ENCODE assay signal across 8 cellular contexts in genomic region chr6:157272866-157273755, GRCh38. TPM values are rescaled to one million over a fixed set of nuclear protein-coding genes. Genes with fewer than 3 reads are reported as not detected.
DNase-seq lines count a peak whose midpoint lies in the region; ATAC-seq, FAIRE-seq and TF ChIP-seq lines count a peak whose summit lies in the region.

No MANE protein-coding gene starts in this region.

- no peak for TF ChIP-seq CTCF in keratinocyte (optimal IDR thresholded peaks at IDR 0.05 in 1 of 3, IDR thresholded peaks at IDR 0.05 in 1 of 3, conservative IDR thresholded peaks at IDR 0.05 in 1 of 3; ENCODE audit: extremely low read depth in 1 of 3, insufficient read depth in 2 of 3, low read length in 3 of 3)
- no peak for TF ChIP-seq CTCF in RWPE1 (conservative IDR thresholded peaks at IDR 0.05; ENCODE audit: low read depth)

- ATAC-seq in HG02981 (IDR thresholded peaks at IDR 0.05; ENCODE audit: unreplicated experiment) = no peak
- no peak for ATAC-seq in GM18867 (IDR thresholded peaks at IDR 0.05; ENCODE audit: unreplicated experiment)

- peak overlapping the region in 1 of 2 donors; percentile 86 for H3K4me3 ChIP-seq in CD4-positive, alpha-beta memory T cell (ENCODE audit: low read length in 2 of 2)
- no peak overlapping the region for H3K4me3 ChIP-seq in keratinocyte (ENCODE audit: control insufficient read depth in 2 of 3, extremely low read depth in 1 of 3, insufficient read depth in 2 of 3, low read depth in 1 of 3, low read length in 3 of 3)

- H3K27me3 ChIP-seq in CD4-positive, alpha-beta memory T cell (ENCODE audit: insufficient read depth, low read length) = no peaks in the 10 kb centered on the region
- no peaks in the 10 kb centered on the region for H3K27me3 ChIP-seq in keratinocyte (ENCODE audit: control insufficient read depth, extremely low read depth, insufficient read depth, low read length)

- peak overlapping the region; percentile 42 to 98 (median 86) for H3K27ac Mint-ChIP-seq in CD4-positive, alpha-beta memory T cell

- no peak overlapping the region for H3K9ac ChIP-seq in keratinocyte (ENCODE audit: control insufficient read depth, extremely low read depth, insufficient read depth, low read length)

- no peaks in the 10 kb centered on the region for H3K27me3 Mint-ChIP-seq in CD4-positive, alpha-beta memory T cell

- POLR2A ChIA-PET in CD4-positive, alpha-beta memory T cell (lab: Charles Lee; ENCODE audit: partially characterized antibody) = interaction anchor here (2.1 to 3.6 kb wide), 6 partner anchors 14 to 252 kb away, joined by 8 to 48 read pairs (median 12); partner anchors contain the start of gene ZDHHC14
- POLR2A ChIA-PET in RWPE1 (lab: Yijun Ruan, JAX; ENCODE audit: low non-redundant PET) = no interaction called here

- H3K9me3 ChIP-seq in CD4-positive, alpha-beta memory T cell (ENCODE audit: control insufficient read depth in 1 of 2, low read length in 2 of 2) = no peaks in the 10 kb centered on the region
- H3K9me3 ChIP-seq in keratinocyte (ENCODE audit: control insufficient read depth, low read depth, low read length) = no peaks in the 10 kb centered on the region

- intact Hi-C loops in CD4-positive, alpha-beta memory T cell (cut with micrococcal nuclease) = loop anchor here (5.0 to 10.0 kb wide), 2 partner anchors 118 to 1961 kb away; partner anchors contain the start of gene TFB1M

- no peaks in the 10 kb centered on the region for H3K36me3 ChIP-seq in CD4-positive, alpha-beta memory T cell (ENCODE audit: insufficient read depth, low read length)
- no peaks in the 10 kb centered on the region for H3K36me3 ChIP-seq in keratinocyte (ENCODE audit: control insufficient read depth in 2 of 2, extremely low read depth in 1 of 2, insufficient read depth in 2 of 2, low read length in 2 of 2)

- H3K27ac ChIP-seq in CD4-positive, alpha-beta memory T cell (ENCODE audit: low read depth, low read length) = peak overlapping the region; percentile 69
- H3K27ac ChIP-seq in keratinocyte (ENCODE audit: control insufficient read depth, insufficient read depth, low read length) (no peak overlapping the region), RWPE1 (no peak overlapping the region)

- H3K9me1 ChIP-seq in keratinocyte (ENCODE audit: control insufficient read depth, extremely low read depth, insufficient read depth, low read length) = no peaks in the 10 kb centered on the region

- peaks cover 11% of the 10 kb centered on the region for H3K4me1 ChIP-seq in CD4-positive, alpha-beta memory T cell (ENCODE audit: insufficient read depth, low read length)
- H3K4me1 ChIP-seq in keratinocyte (ENCODE audit: control insufficient read depth, extremely low read depth, insufficient read depth, low read length) = peaks cover 8% of the 10 kb centered on the region

- FAIRE-seq in keratinocyte (lab: Jason Lieb, UNC) = peak; percentile 44

- in situ Hi-C loops in KBM-7 (cut with MboI; ENCODE audit: low pct_unique_long_range_greater_than_20kb, low sequenced_read_pairs) = no loop called here

- H2AFZ ChIP-seq in keratinocyte (ENCODE audit: control insufficient read depth, low read length) = no peak overlapping the region

- no peaks in the 10 kb centered on the region for H4K20me1 ChIP-seq in keratinocyte (ENCODE audit: control insufficient read depth, extremely low read depth, insufficient read depth, low read length)

- peak overlapping the region; percentile 72 to 96 (median 92) for H3K4me3 Mint-ChIP-seq in CD4-positive, alpha-beta memory T cell

- peaks cover 2 to 16% (median 8%) of the 10 kb centered on the region in 4 donors for H3K4me1 Mint-ChIP-seq in CD4-positive, alpha-beta memory T cell

- no peak overlapping the region for H3K4me2 ChIP-seq in keratinocyte (ENCODE audit: control insufficient read depth, extremely low read depth, insufficient read depth, low read depth, low read length)

- dilution Hi-C loops in keratinocyte (cut with MboI; ENCODE audit: extremely low pct_ligation_motif_present, low sequenced_read_pairs) = no loop called here

- H3K36me3 Mint-ChIP-seq in CD4-positive, alpha-beta memory T cell = peaks cover 0 to 7% of the 10 kb centered on the region in 2 donors

- CTCF ChIA-PET in CD4-positive, alpha-beta memory T cell (lab: Charles Lee; ENCODE audit: partially characterized antibody) = interaction anchor here (1.2 to 2.0 kb wide), 4 partner anchors 37 to 239 kb away, joined by 4 to 11 read pairs (median 4); no protein-coding TSS in a partner anchor
- CTCF ChIA-PET in RWPE1 (lab: Yijun Ruan, JAX) = interaction anchor here (0.6 to 2.3 kb wide), 3 partner anchors 14 to 37 kb away, joined by 3 to 9 read pairs (median 4); no protein-coding TSS in a partner anchor

- H3K79me2 ChIP-seq in keratinocyte (ENCODE audit: control insufficient read depth, insufficient read depth, low read length) = no peaks in the 10 kb centered on the region

- DNase-seq in CD4-positive, alpha-beta memory T cell = peak; percentile 12 to 66 (median 29)
- DNase-seq in KBM-7 (peak; percentile 16), keratinocyte (ENCODE audit: low read depth, low spot score) (no peak), RWPE1 (ENCODE audit: low spot score) (no peak), GOT3 (lab: John Stamatoyannopoulos, UW) (no peak)
- peak; percentile 41 to 42 for DNase-seq in activated T-cell treated with anti-CD3 and anti-CD28 coated beads, Interleukin-2, amount 50 U/mL, for 48 hours

- H3K9me3 Mint-ChIP-seq in CD4-positive, alpha-beta memory T cell = peaks cover 0 to 6% (median 0%) of the 10 kb centered on the region in 8 donors

RNA-seq across cellular contexts. Expression of gene TMEM242, which starts 50.2 kb away (rescaled TPM):
- total RNA-seq in CD4-positive, alpha-beta memory T cell = 10 to 100 TPM; 12.7 to 14.1 TPM
- 10 to 100 TPM; 11.4 TPM for polyA plus RNA-seq in CD4-positive, alpha-beta memory T cell
- 8.1 to 11.0 TPM (median 9.3 TPM) in 3 replicates for polyA plus RNA-seq in keratinocyte
- 6.9 TPM for polyA plus RNA-seq in keratinocyte (2011; ENCODE audit: low read depth)
- polyA plus RNA-seq in keratinocyte (2011; cell fraction: cytosol; rRNA removed) = 7.6 and 11.3 TPM in 2 replicates
- polyA plus RNA-seq in keratinocyte (2011; cell fraction: nucleus; rRNA removed) = 9.7 and 10.8 TPM in 2 replicates
- 8.4 and 10.3 TPM in 2 replicates for polyA plus RNA-seq in keratinocyte (2012; ENCODE audit: low replicate concordance)
- polyA minus RNA-seq in keratinocyte = 0.69 to 3.6 TPM (median 2.1 TPM) in 3 replicates
- polyA minus RNA-seq in keratinocyte (2011; cell fraction: cytosol; rRNA and poly(A)+ RNA removed) = 3.8 TPM
- 3.0 and 8.1 TPM in 2 replicates for polyA minus RNA-seq in keratinocyte (2011; cell fraction: nucleus; rRNA and poly(A)+ RNA removed)

Comparison
In these comparisons a context has a peak if more than half of its experiments do, and no peak if none do; other contexts are left out.
1. DNase-seq: peak in CD4-positive, alpha-beta memory T cell (5 of 5), KBM-7 (single experiment) and activated T-cell treated with anti-CD3 and anti-CD28 coated beads, Interleukin-2, amount 50 U/mL, for 48 hours (2 of 2); none in keratinocyte (single experiment), RWPE1 (single experiment) and GOT3 (single experiment).